Comparison of ENCODE assay signal across 8 cellular contexts in the genomic region with DNA sequence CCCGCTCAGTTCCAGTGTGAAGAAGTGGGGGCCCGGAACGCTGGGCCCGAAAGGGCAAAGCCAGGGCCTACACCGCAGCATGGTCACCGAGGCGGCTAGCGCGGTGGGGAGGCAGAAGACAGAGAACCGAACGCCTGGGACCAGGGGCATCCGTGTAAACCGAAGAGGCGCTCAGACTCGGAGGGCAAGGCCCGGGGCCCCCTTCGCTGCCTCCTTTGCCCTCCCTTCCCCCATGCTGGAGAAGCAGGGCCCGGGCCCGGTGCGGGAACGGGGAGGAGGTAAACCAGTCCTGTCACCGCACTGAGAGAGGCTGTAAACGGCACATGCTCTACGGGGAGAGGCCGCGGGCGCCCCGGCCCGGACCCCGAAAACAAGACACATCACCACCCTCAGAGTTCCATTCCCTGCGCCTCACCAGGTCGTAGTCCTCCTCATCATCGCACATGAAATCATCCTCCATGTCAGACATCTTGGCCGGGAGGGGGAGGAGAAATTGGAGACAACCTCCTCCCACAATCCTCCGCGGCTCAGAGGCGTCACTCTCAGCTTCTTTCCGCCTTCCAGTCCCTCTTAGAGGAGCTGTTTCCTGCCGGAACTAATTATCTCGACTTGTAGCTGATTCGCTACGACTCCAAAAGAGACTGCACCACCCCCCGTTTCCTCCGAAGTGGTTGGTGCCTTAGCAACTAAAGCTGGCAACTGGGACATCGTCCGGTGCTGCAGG. TPM values are rescaled to one million over a fixed set of nuclear protein-coding genes. Genes with fewer than 3 reads are reported as not detected.
DNase-seq lines count a peak whose midpoint lies in the region; ATAC-seq and TF ChIP-seq lines count a peak whose summit lies in the region.

TSS of gene COPS2 (minus strand) at position 490 of the 724 bp plus-strand sequence. CDS start at position 469, 21 bp downstream.

- no peaks in the 10 kb centered on the region for H3K9me3 ChIP-seq in adipocyte (ENCODE audit: control insufficient read depth, low read length)
- no peaks in the 10 kb centered on the region for H3K9me3 ChIP-seq in cardiac muscle cell (ENCODE audit: low read depth)
- no peaks in the 10 kb centered on the region for H3K9me3 ChIP-seq in parathyroid adenoma (ENCODE audit: control insufficient read depth, low read length)
- H3K9me3 ChIP-seq in tibial nerve, result no peaks in the 10 kb centered on the region

- peak; percentile 98 for DNase-seq in GM12865 (ENCODE audit: low read depth)
- peak; percentile 75 for DNase-seq in NCI-H1417 treated with DMSO at 0.1 percent for 48 hours (lab: John Stamatoyannopoulos, UW)
- peak; percentile 90 for DNase-seq in T follicular helper cell (ENCODE audit: low read depth)
- DNase-seq in adipocyte (ENCODE audit: low read depth), result peak; percentile 100
- DNase-seq in cardiac muscle cell (ENCODE audit: low read depth in 1 of 2, low spot score in 1 of 2), result peak; percentile 98 to 99
- peak; percentile 87 to 95 for DNase-seq in tibial nerve (ENCODE audit: low spot score in 2 of 2)

- H3K27me3 ChIP-seq in adipocyte (replicated peaks; ENCODE audit: control insufficient read depth, insufficient read depth, low read length) (no peaks in the 10 kb centered on the region), cardiac muscle cell (no peaks in the 10 kb centered on the region), parathyroid adenoma (ENCODE audit: control insufficient read depth, insufficient read depth, low read length) (no peaks in the 10 kb centered on the region), tibial nerve (no peaks in the 10 kb centered on the region)

- H3K4me1 ChIP-seq in adipocyte (ENCODE audit: control insufficient read depth, insufficient read depth, low read length) (peaks cover 38% of the 10 kb centered on the region), cardiac muscle cell (ENCODE audit: low read depth) (peaks cover 12% of the 10 kb centered on the region), parathyroid adenoma (no peaks in the 10 kb centered on the region), tibial nerve (peaks cover 3 to 72% (median 17%) of the 10 kb centered on the region in 4 donors)

- peak within 1 kb of the TSS; percentile 97 for H3K9ac ChIP-seq in adipocyte (ENCODE audit: low read length)
- peak within 1 kb of the TSS; percentile 37 for H3K9ac ChIP-seq in parathyroid adenoma

- H3K36me3 ChIP-seq in adipocyte (ENCODE audit: control insufficient read depth, insufficient read depth, low read length, severe bottlenecking) (peaks cover 6% of the 10 kb centered on the region), cardiac muscle cell (no peaks in the 10 kb centered on the region), parathyroid adenoma (ENCODE audit: control insufficient read depth, insufficient read depth, low read length) (no peaks in the 10 kb centered on the region), tibial nerve (no peaks in the 10 kb centered on the region)

- H3K27ac ChIP-seq in cardiac muscle cell (peak within 1 kb of the TSS; percentile 84), parathyroid adenoma (peak within 1 kb of the TSS; percentile 81), tibial nerve (peak within 1 kb of the TSS; percentile 83 to 96 (median 92))

- peak within 1 kb of the TSS; percentile 92 for H2AFZ ChIP-seq in parathyroid adenoma

- TF ChIP-seq POLR2A in tibial nerve (IDR thresholded peaks at IDR 0.05), result peak; percentile 41 to 79

- H3K4me2 ChIP-seq in parathyroid adenoma (ENCODE audit: low read length), result peak within 1 kb of the TSS; percentile 77

- peaks cover 26% of the 10 kb centered on the region for H3K79me2 ChIP-seq in parathyroid adenoma

- peak; percentile 95 to 97 for TF ChIP-seq EP300 in tibial nerve (IDR thresholded peaks at IDR 0.05)

- ATAC-seq in HG02763 (IDR thresholded peaks at IDR 0.05; ENCODE audit: unreplicated experiment), result peak; percentile 94

- WGBS in tibial nerve, 2 donors, result 1% methylated on average over 23 to 39 of the region's 46 CpGs

- H3K4me3 ChIP-seq in GM12865 (ENCODE audit: low read depth, low read length) (peak within 1 kb of the TSS; percentile 84), adipocyte (ENCODE audit: low read length) (peak within 1 kb of the TSS; percentile 100), cardiac muscle cell (peak within 1 kb of the TSS; percentile 65), parathyroid adenoma (ENCODE audit: low read depth, low read length) (peak within 1 kb of the TSS; percentile 81), tibial nerve (peak within 1 kb of the TSS; percentile 76 to 96 (median 88))

- TF ChIP-seq CTCF in GM12865 (IDR thresholded peaks at IDR 0.05; ENCODE audit: insufficient read depth, low read depth, low read length, missing control alignments) (no peak), cardiac muscle cell (IDR thresholded peaks at IDR 0.05; ENCODE audit: low read depth, low read length) (no peak), parathyroid adenoma (IDR thresholded peaks at IDR 0.05) (no peak), tibial nerve (IDR thresholded peaks at IDR 0.05) (peak in 2 of 5 experiments; percentile 21 to 35)

RNA-seq across cellular contexts. Expression of gene COPS2, which starts in this region (rescaled TPM):
- total RNA-seq in cardiac muscle cell (25.7 and 41.3 TPM in 2 replicates), tibial nerve (10 to 100 TPM; 57.1 to 88.5 (median 67.7) TPM)
- polyA plus RNA-seq in cardiac muscle cell, result 35.7 and 38.7 TPM in 2 replicates

Comparison
In these comparisons a context has a peak if more than half of its experiments do, and no peak if none do; other contexts are left out.
1. Peak in every context shown above with its lines: DNase-seq, ATAC-seq, H3K4me3 ChIP-seq and H3K27ac ChIP-seq.